7 cellular contexts compared by ENCODE assay signal in genomic region chr1:205484985-205485967, GRCh38. TPM values are rescaled to one million over a fixed set of nuclear protein-coding genes. Genes with fewer than 3 reads are reported as not detected.
DNase-seq lines count a peak whose midpoint lies in the region; ATAC-seq, FAIRE-seq and TF ChIP-seq lines count a peak whose summit lies in the region.

No MANE protein-coding gene starts in this region.

- H3K9ac ChIP-seq in fibroblast of lung (ENCODE audit: insufficient read depth, low read length), result no peak overlapping the region

- no peaks in the 10 kb centered on the region for H3K9me3 Mint-ChIP-seq in neural crest cell

- H3K36me3 ChIP-seq in PC-9 (ENCODE audit: low read depth) (no peaks in the 10 kb centered on the region), fibroblast of lung (ENCODE audit: control insufficient read depth, insufficient read depth, low read length) (no peaks in the 10 kb centered on the region), thoracic aorta (no peaks in the 10 kb centered on the region)

- H3K79me2 ChIP-seq in PC-9 (ENCODE audit: low read depth) (no peaks in the 10 kb centered on the region), fibroblast of lung (ENCODE audit: control insufficient read depth, insufficient read depth, low read length) (no peaks in the 10 kb centered on the region)

- no peaks in the 10 kb centered on the region for H3F3A ChIP-seq in PC-9 (ENCODE audit: insufficient read depth, low read depth)

- TF ChIP-seq CTCF in LNCaP clone FGC (IDR thresholded peaks at IDR 0.05; ENCODE audit: control insufficient read depth, extremely low read depth, insufficient read depth) (peak; percentile 94), PC-9 (conservative IDR thresholded peaks at IDR 0.05) (peak; percentile 97), fibroblast of lung (conservative IDR thresholded peaks at IDR 0.05 in 1 of 2, IDR thresholded peaks at IDR 0.05 in 1 of 2; ENCODE audit: low read depth in 1 of 2, low read length in 2 of 2) (peak; percentile 83 to 87), neural crest cell (conservative IDR thresholded peaks at IDR 0.05) (peak; percentile 97), thoracic aorta (IDR thresholded peaks at IDR 0.05) (peak; percentile 97)

- H3K27ac ChIP-seq in PC-9 (no peak overlapping the region), fibroblast of lung (ENCODE audit: insufficient read depth, low read length) (no peak overlapping the region), thoracic aorta (no peak overlapping the region)

- H3K4me3 ChIP-seq in LNCaP clone FGC (ENCODE audit: low read depth, low read length) (no peak overlapping the region), PC-9 (no peak overlapping the region), fibroblast of lung (replicated peaks in 1 of 4; ENCODE audit: control extremely low read depth in 1 of 4, insufficient read depth in 1 of 4, low read depth in 3 of 4, low read length in 4 of 4) (no peak overlapping the region), thoracic aorta (no peak overlapping the region)

- POLR2A ChIA-PET in PC-9 (lab: Charles Lee; ENCODE audit: unreplicated experiment), result no interaction called here

- no TSS peak for BruUV-seq in PC-9 (replicated peaks; lab: Mats Ljungman, UMichigan)

- no peaks in the 10 kb centered on the region for H3K9me3 ChIP-seq in PC-9 (ENCODE audit: insufficient read depth, low read depth)
- H3K9me3 ChIP-seq in fibroblast of lung (ENCODE audit: control insufficient read depth, insufficient read depth, low read depth, low read length), result no peaks in the 10 kb centered on the region
- no peaks in the 10 kb centered on the region for H3K9me3 ChIP-seq in thoracic aorta

- peak; percentile 76 for FAIRE-seq in GM12891 (lab: Jason Lieb, UNC)

- no peak overlapping the region for H2AFZ ChIP-seq in PC-9
- H2AFZ ChIP-seq in fibroblast of lung (ENCODE audit: low read length), result no peak overlapping the region

- DNase-seq in GM12891 (ENCODE audit: insufficient read length, low spot score) (peak; percentile 88), LNCaP clone FGC (ENCODE audit: low read depth) (no peak), PC-9 (peak; percentile 73 to 74), fibroblast of lung (ENCODE audit: low read depth in 2 of 2) (peak; percentile 46 to 69), neural crest cell (ENCODE audit: low read depth, low spot score) (peak; percentile 68), thoracic aorta (ENCODE audit: low spot score) (no peak)
- DNase-seq in activated T-cell treated with anti-CD3 and anti-CD28 coated beads, Interleukin-2, amount 50 U/mL, for 1 hour, result peak; percentile 67

- CTCF ChIA-PET in PC-9 (lab: Charles Lee), result interaction anchor here (0.7 to 2.4 kb wide), 20 partner anchors 27 to 1321 kb away, joined by 3 to 24 read pairs (median 5); no protein-coding TSS in a partner anchor

- H3K4me3 Mint-ChIP-seq in neural crest cell, result no peak overlapping the region

- no peak overlapping the region for H3K4me2 ChIP-seq in PC-9
- no peak overlapping the region for H3K4me2 ChIP-seq in fibroblast of lung (ENCODE audit: extremely low read depth, insufficient read depth, low read length)

- H3K36me3 Mint-ChIP-seq in neural crest cell (ENCODE audit: low read depth), result no peaks in the 10 kb centered on the region

- no peak for ATAC-seq in thoracic aorta (ENCODE audit: insufficient number of reproducible peaks, low FRiP score, low read depth)

- TF ChIP-seq POLR2A in GM12891 (IDR thresholded peaks at IDR 0.05; ENCODE audit: low read depth, low read length), result no peak

- intact Hi-C loops in PC-9 (cut with micrococcal nuclease; ENCODE audit: unreplicated experiment), result loop anchor here (1.0 kb wide), 4 partner anchors 62 to 212 kb away; no protein-coding TSS in a partner anchor

- H3K27me3 ChIP-seq in PC-9 (ENCODE audit: insufficient read depth, low read depth) (no peaks in the 10 kb centered on the region), fibroblast of lung (ENCODE audit: control insufficient read depth, insufficient read depth, low read length) (peaks cover 25% of the 10 kb centered on the region), thoracic aorta (replicated peaks; ENCODE audit: insufficient read depth) (no peaks in the 10 kb centered on the region)

- no peak overlapping the region for H3K27ac Mint-ChIP-seq in neural crest cell (ENCODE audit: unreplicated experiment)

- H4K20me1 ChIP-seq in PC-9 (ENCODE audit: insufficient read depth) (no peaks in the 10 kb centered on the region), fibroblast of lung (ENCODE audit: control insufficient read depth, extremely low read depth, insufficient read depth, low read length) (no peaks in the 10 kb centered on the region)

- H3K4me1 ChIP-seq in PC-9 (replicated peaks; ENCODE audit: insufficient read depth) (no peaks in the 10 kb centered on the region), fibroblast of lung (ENCODE audit: control insufficient read depth, extremely low read depth, insufficient read depth, low read length) (no peaks in the 10 kb centered on the region), thoracic aorta (ENCODE audit: control insufficient read depth in 1 of 2, low read depth in 2 of 2) (no peaks in the 10 kb centered on the region)

- H3K27me3 Mint-ChIP-seq in neural crest cell (ENCODE audit: low read depth), result peaks cover 32% of the 10 kb centered on the region

- H3K4me1 Mint-ChIP-seq in neural crest cell, result peaks cover 19% of the 10 kb centered on the region

- H3K9me2 ChIP-seq in PC-9 (ENCODE audit: insufficient read depth), result no peaks in the 10 kb centered on the region

TF ChIP-seq in GM12891, 5 proteins besides CTCF, POLR2A, EP300 and RAD21:
- TF ChIP-seq POU2F2 (IDR thresholded peaks at IDR 0.05; ENCODE audit: low read depth, low read length) (no peak), SPI1 (IDR thresholded peaks at IDR 0.05; ENCODE audit: low read depth, low read length) (no peak), PAX5 (IDR thresholded peaks at IDR 0.05; ENCODE audit: insufficient read depth, low read length, severe bottlenecking) (no peak), TAF1 (IDR thresholded peaks at IDR 0.05; ENCODE audit: low read depth, low read length) (no peak), POLR2AphosphoS5 (IDR thresholded peaks at IDR 0.05; ENCODE audit: low read depth, low read length) (no peak)

RNA-seq across cellular contexts. Expression of gene CDK18, which starts 19.2 kb away (rescaled TPM):
- polyA plus RNA-seq in GM12891 (2012; ENCODE audit: low read depth, missing spikeins), result 0.15 TPM
- total RNA-seq in PC-9 (2021) (35.3 and 36.2 TPM in 2 replicates), fibroblast of lung (0.33 and 1.5 TPM in 2 replicates), neural crest cell (26.4 and 30.8 TPM in 2 replicates), thoracic aorta (10 to 100 TPM; 18.6 to 35.2 TPM)
- 0.12 and 2.1 TPM in 2 replicates for polyA plus RNA-seq in fibroblast of lung
- polyA plus RNA-seq in fibroblast of lung (2012), result 0.54 and 7.0 TPM in 2 replicates
- polyA minus RNA-seq in fibroblast of lung (ENCODE audit: low replicate concordance), result 36.0 TPM in 1 of 2 replicates, not detected in the other

RNA-seq across cellular contexts. Expression of gene BLACAT1, which starts 29.4 kb away (rescaled TPM):
- not detected for polyA plus RNA-seq in GM12891 (2012; ENCODE audit: low read depth, missing spikeins)
- total RNA-seq in PC-9 (2021) (12.7 and 13.5 TPM in 2 replicates), fibroblast of lung (not detected in 2 replicates), neural crest cell (3.8 and 3.9 TPM in 2 replicates), thoracic aorta (not detected)
- not detected in 2 replicates for polyA plus RNA-seq in fibroblast of lung
- not detected in 2 replicates for polyA plus RNA-seq in fibroblast of lung (2012)
- not detected in 2 replicates for polyA minus RNA-seq in fibroblast of lung (ENCODE audit: low replicate concordance)

Comparison
In these comparisons a context has a peak if more than half of its experiments do, and no peak if none do; other contexts are left out.
1. DNase-seq: peak in GM12891 (single experiment), PC-9 (2 of 2), activated T-cell treated with anti-CD3 and anti-CD28 coated beads, Interleukin-2, amount 50 U/mL, for 1 hour (single experiment), fibroblast of lung (2 of 2) and neural crest cell (single experiment); none in LNCaP clone FGC (single experiment) and thoracic aorta (single experiment).
2. Peak in every context shown above with its lines, with median percentiles within 50 percentile points of each other: CTCF ChIP-seq.